In the genomic region with DNA sequence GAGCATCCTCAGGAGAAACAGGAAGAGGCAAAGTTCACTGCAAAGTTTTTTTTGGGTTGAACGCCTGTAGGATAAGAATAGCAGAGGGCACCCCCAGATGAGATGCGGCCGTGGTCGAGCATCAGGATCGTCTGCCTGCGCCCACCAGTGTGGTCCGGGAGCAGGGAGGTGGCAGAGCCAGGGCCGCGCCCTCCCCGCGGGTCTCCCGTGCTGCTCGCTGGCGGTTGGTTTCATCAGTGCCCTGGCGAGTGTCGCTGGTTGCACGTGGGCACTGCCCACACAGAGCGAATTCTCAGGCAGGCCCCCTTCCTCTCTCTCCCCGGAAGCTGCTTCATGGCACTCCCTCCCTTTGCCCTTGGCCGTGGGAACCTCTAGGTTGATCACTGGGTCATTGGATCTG, we compare ENCODE assay signal across 27 cellular contexts.
"Had no signal": no experiment of that assay in that cellular context is flagged by ENCODE, and none has a peak within 500 bp of the region (broad histone marks: within the 10 kb centered on the region; RNA-seq: fewer than 3 reads in every experiment).

No MANE protein-coding gene starts in this region.

- H3K4me1 ChIP-seq: colonic mucosa, heart right ventricle, left ventricle myocardium inferior, lower lobe of right lung, psoas muscle, spleen, upper lobe of left lung had no signal

- H3K27me3 Mint-ChIP-seq: dendritic cell treated with granulocyte-macrophage colony-stimulating factor and Interleukin-4, amounts not matched to agents 40 ng/mL and 50 ng/mL, for 4 days had no signal

- H3K4me1 Mint-ChIP-seq: endodermal cell; stimulated activated memory B cell treated with anti-CD40 and anti-IgM and Interleukin-4, amounts not matched to agents 10 μg/mL and 1 μg/mL and 100 μg/mL, for 72 hours had no signal

- H3K9me3 ChIP-seq: colonic mucosa, heart right ventricle, lower lobe of right lung, ovary, psoas muscle, spleen, thoracic aorta, upper lobe of left lung had no signal

- ATAC-seq: esophagus mucosa; heart right ventricle; left cardiac atrium; lower lobe of right lung; naive thymus-derived CD8-positive, alpha-beta T cell; psoas muscle; right cardiac atrium; stimulated activated memory B cell treated with anti-CD40 and anti-IgM and Interleukin-4, amounts not matched to agents 10 μg/mL and 1 μg/mL and 100 μg/mL, for 72 hours had no signal

- H3K27ac ChIP-seq: colonic mucosa, epithelial cell of prostate, heart right ventricle, left ventricle myocardium inferior, lower lobe of right lung, ovary, psoas muscle, spleen, thoracic aorta, upper lobe of left lung had no signal

- H3K4me3 Mint-ChIP-seq: dendritic cell treated with granulocyte-macrophage colony-stimulating factor and Interleukin-4, amounts not matched to agents 40 ng/mL and 50 ng/mL, for 4 days; endodermal cell; naive thymus-derived CD8-positive, alpha-beta T cell; neural crest cell; stimulated activated memory B cell treated with anti-CD40 and anti-IgM and Interleukin-4, amounts not matched to agents 10 μg/mL and 1 μg/mL and 100 μg/mL, for 72 hours; stimulated activated naive CD8-positive, alpha-beta T cell treated with anti-CD3 and anti-CD28 coated beads, Interleukin-15, Interleukin-2, amounts not matched to agents 100 ng/mL and 50 ng/mL, for 24 hours had no signal

- H3K36me3 Mint-ChIP-seq: naive thymus-derived CD8-positive, alpha-beta T cell; stimulated activated memory B cell treated with anti-CD40 and anti-IgM and Interleukin-4, amounts not matched to agents 10 μg/mL and 1 μg/mL and 100 μg/mL, for 72 hours had no signal

- H3K4me3 ChIP-seq: colonic mucosa, heart right ventricle, left ventricle myocardium inferior, lower lobe of right lung, ovary, psoas muscle, skin epidermis, spleen, thoracic aorta, upper lobe of left lung had no signal

- H3K27me3 ChIP-seq: colonic mucosa, ovary, spleen, tibial nerve, upper lobe of left lung had no signal

- DNase-seq: cerebellar nuclear complex; colonic mucosa; effector CD8-positive, alpha-beta T cell; endodermal cell; foreskin melanocyte; glutamatergic neuron; heart right ventricle; hippocampal formation; left cardiac atrium; left ventricle myocardium inferior; lower lobe of right lung; naive thymus-derived CD8-positive, alpha-beta T cell; ovary; psoas muscle; right cardiac atrium; spleen; stimulated activated CD4-positive, alpha-beta T cell treated with anti-CD3 and anti-CD28 coated beads, Interleukin-4, amount 100 ng/mL, for 4 hours had no signal

- H3K9me3 Mint-ChIP-seq: dendritic cell treated with granulocyte-macrophage colony-stimulating factor and Interleukin-4, amounts not matched to agents 40 ng/mL and 50 ng/mL, for 4 days; endodermal cell; naive thymus-derived CD8-positive, alpha-beta T cell; neural crest cell; stimulated activated memory B cell treated with anti-CD40 and anti-IgM and Interleukin-4, amounts not matched to agents 10 μg/mL and 1 μg/mL and 100 μg/mL, for 72 hours; stimulated activated naive CD8-positive, alpha-beta T cell treated with anti-CD3 and anti-CD28 coated beads, Interleukin-15, Interleukin-2, amounts not matched to agents 100 ng/mL and 50 ng/mL, for 24 hours had no signal

- H3K27ac Mint-ChIP-seq: dendritic cell treated with granulocyte-macrophage colony-stimulating factor and Interleukin-4, amounts not matched to agents 40 ng/mL and 50 ng/mL, for 4 days; endodermal cell; stimulated activated memory B cell treated with anti-CD40 and anti-IgM and Interleukin-4, amounts not matched to agents 10 μg/mL and 1 μg/mL and 100 μg/mL, for 72 hours; stimulated activated naive CD8-positive, alpha-beta T cell treated with anti-CD3 and anti-CD28 coated beads, Interleukin-15, Interleukin-2, amounts not matched to agents 100 ng/mL and 50 ng/mL, for 24 hours had no signal

- H3K36me3 ChIP-seq: colonic mucosa, left ventricle myocardium inferior, lower lobe of right lung, ovary, thoracic aorta, tibial nerve, upper lobe of left lung had no signal
